In genomic region chr18:68713131-68713530, GRCh38 we compare ENCODE assay signal across 10 cellular contexts. TPM values are rescaled to one million over a fixed set of nuclear protein-coding genes. Genes with fewer than 3 reads are reported as not detected.
DNase-seq lines count a peak whose midpoint lies in the region; ATAC-seq and TF ChIP-seq lines count a peak whose summit lies in the region.
"Had no signal": no experiment of that assay in that cellular context is flagged by ENCODE, and none has a peak within 500 bp of the region (broad histone marks: within the 10 kb centered on the region; RNA-seq: fewer than 3 reads in every experiment).

No MANE protein-coding gene starts in this region.

- H3K9ac ChIP-seq in mesendoderm (ENCODE audit: low read length) = peak overlapping the region; percentile 34

- H3K79me2 ChIP-seq in mesendoderm (ENCODE audit: control insufficient read depth, insufficient read depth, low read length) = peaks cover 16% of the 10 kb centered on the region

- H2BK5ac ChIP-seq in mesendoderm (ENCODE audit: low read length) = no peak overlapping the region

- POLR2A ChIA-PET in CD8-positive, alpha-beta memory T cell (lab: Charles Lee) = no interaction called here

- H3K4me1 Mint-ChIP-seq in CD8-positive, alpha-beta memory T cell = peaks cover 56 to 74% (median 72%) of the 10 kb centered on the region in 3 donors
- peaks cover 24% of the 10 kb centered on the region for H3K4me1 Mint-ChIP-seq in activated T-helper 17 cell treated with anti-CD3 and anti-CD28 coated beads, Interleukin-2, amount 50 U/mL, for 72 hours

- TF ChIP-seq POLR2A in gastroesophageal sphincter (IDR thresholded peaks at IDR 0.05) = no peak

- H3K4me1 ChIP-seq in CD8-positive, alpha-beta memory T cell (ENCODE audit: insufficient read depth, low read length) = peaks cover 31% of the 10 kb centered on the region
- H3K4me1 ChIP-seq in mesendoderm (ENCODE audit: control insufficient read depth, low read depth, low read length) (peaks cover 2% of the 10 kb centered on the region), gastroesophageal sphincter (peaks cover 3 to 33% (median 4%) of the 10 kb centered on the region in 3 donors)

- no peaks in the 10 kb centered on the region for H3K27me3 ChIP-seq in CD8-positive, alpha-beta memory T cell (ENCODE audit: insufficient read depth, low read length, poor library complexity, severe bottlenecking)
- no peaks in the 10 kb centered on the region for H3K27me3 ChIP-seq in mesendoderm (ENCODE audit: insufficient read depth, low read length, poor library complexity)
- no peaks in the 10 kb centered on the region for H3K27me3 ChIP-seq in gastroesophageal sphincter

- H3K23ac ChIP-seq in mesendoderm (ENCODE audit: low read length) = no peak overlapping the region

- no peaks in the 10 kb centered on the region for H3K27me3 Mint-ChIP-seq in CD8-positive, alpha-beta memory T cell
- no peaks in the 10 kb centered on the region for H3K27me3 Mint-ChIP-seq in activated T-helper 17 cell treated with anti-CD3 and anti-CD28 coated beads, Interleukin-2, amount 50 U/mL, for 72 hours

- no CpG with 5 or more reads among the region's 4 CpGs for WGBS in mesendoderm (ENCODE audit: extremely low coverage, insufficient coverage, low lambda C conversion rate)
- WGBS in gastroesophageal sphincter (ENCODE audit: low coverage in 1 of 2), 2 donors = 60 to 65% methylated on average over 2 to 4 of the region's 4 CpGs

- H3K56ac ChIP-seq in mesendoderm (ENCODE audit: low read length) = no peak overlapping the region

- peak; percentile 25 for ATAC-seq in GM21737 (IDR thresholded peaks at IDR 0.05; ENCODE audit: unreplicated experiment)
- no peak for ATAC-seq in activated T-helper 17 cell treated with anti-CD3 and anti-CD28 coated beads, Interleukin-2, amount 50 U/mL, for 72 hours (replicated peaks)
- ATAC-seq in gastroesophageal sphincter = no peak
- ATAC-seq in left lobe of liver = no peak
- ATAC-seq: left ventricle myocardium superior had no signal

- H3K4me2 ChIP-seq in mesendoderm (ENCODE audit: low read length) = no peak overlapping the region

- no peak overlapping the region for H2BK120ac ChIP-seq in mesendoderm (ENCODE audit: low read depth, low read length)

- DNase-seq in CD8-positive, alpha-beta memory T cell = no peak
- DNase-seq in mesendoderm = peak; percentile 49
- DNase-seq in NCI-H2227 treated with DMSO at 0.1 percent for 48 hours (lab: John Stamatoyannopoulos, UW) = no peak
- no peak for DNase-seq in superior temporal gyrus (ENCODE audit: extremely low spot score)
- DNase-seq in left lobe of liver (ENCODE audit: low spot score) = no peak
- DNase-seq: left ventricle myocardium superior, NCI-H1105 treated with DMSO at 0.1 percent for 48 hours had no signal

- no peak overlapping the region for H3K4ac ChIP-seq in mesendoderm (ENCODE audit: low read depth, low read length)

- no peak overlapping the region for H4K5ac ChIP-seq in mesendoderm (ENCODE audit: low read length)

- H2AK5ac ChIP-seq in mesendoderm (ENCODE audit: low read length) = no peak overlapping the region

- H3K36me3 ChIP-seq in CD8-positive, alpha-beta memory T cell (ENCODE audit: insufficient read depth, low read length) = peaks cover 26% of the 10 kb centered on the region
- no peaks in the 10 kb centered on the region for H3K36me3 ChIP-seq in mesendoderm (ENCODE audit: control insufficient read depth, insufficient read depth, low read length)
- H3K36me3 ChIP-seq in gastroesophageal sphincter = peaks cover 7 to 41% of the 10 kb centered on the region in 2 donors

- H3K36me3 Mint-ChIP-seq in CD8-positive, alpha-beta memory T cell = peaks cover 0 to 59% (median 13%) of the 10 kb centered on the region in 3 donors
- peaks cover 60% of the 10 kb centered on the region for H3K36me3 Mint-ChIP-seq in activated T-helper 17 cell treated with anti-CD3 and anti-CD28 coated beads, Interleukin-2, amount 50 U/mL, for 72 hours (ENCODE audit: low read depth)

- no peak for TF ChIP-seq EP300 in gastroesophageal sphincter (IDR thresholded peaks at IDR 0.05)

- no peak for TF ChIP-seq CTCF in gastroesophageal sphincter (IDR thresholded peaks at IDR 0.05)

- H3K27ac ChIP-seq in CD8-positive, alpha-beta memory T cell (ENCODE audit: low read depth, low read length) = no peak overlapping the region
- H3K27ac ChIP-seq in mesendoderm (ENCODE audit: low read depth, low read length) (no peak overlapping the region), gastroesophageal sphincter (no peak overlapping the region)

- H3K4me3 ChIP-seq in CD8-positive, alpha-beta memory T cell (ENCODE audit: low read length) = no peak overlapping the region
- no peak overlapping the region for H3K4me3 ChIP-seq in mesendoderm (ENCODE audit: low read length)
- no peak overlapping the region for H3K4me3 ChIP-seq in gastroesophageal sphincter

- no peak overlapping the region for H2BK15ac ChIP-seq in mesendoderm (replicated peaks; ENCODE audit: low read depth)

- H3K27ac Mint-ChIP-seq in CD8-positive, alpha-beta memory T cell = peak overlapping the region in 7 of 8 donors; percentile 47 to 79 (median 66)
- peak overlapping the region; percentile 83 for H3K27ac Mint-ChIP-seq in activated T-helper 17 cell treated with anti-CD3 and anti-CD28 coated beads, Interleukin-2, amount 50 U/mL, for 72 hours

- no peaks in the 10 kb centered on the region for H3K9me3 ChIP-seq in CD8-positive, alpha-beta memory T cell (ENCODE audit: low read length)
- no peaks in the 10 kb centered on the region for H3K9me3 ChIP-seq in gastroesophageal sphincter

- CTCF ChIA-PET in CD8-positive, alpha-beta memory T cell (lab: Charles Lee) = no interaction called here

- no peak overlapping the region for H4K8ac ChIP-seq in mesendoderm (ENCODE audit: low read depth, low read length)

- no peaks in the 10 kb centered on the region for H3K9me3 Mint-ChIP-seq in CD8-positive, alpha-beta memory T cell
- no peaks in the 10 kb centered on the region for H3K9me3 Mint-ChIP-seq in activated T-helper 17 cell treated with anti-CD3 and anti-CD28 coated beads, Interleukin-2, amount 50 U/mL, for 72 hours

- peak overlapping the region; percentile 62 to 100 (median 80) for H3K4me3 Mint-ChIP-seq in CD8-positive, alpha-beta memory T cell
- peak overlapping the region; percentile 93 for H3K4me3 Mint-ChIP-seq in activated T-helper 17 cell treated with anti-CD3 and anti-CD28 coated beads, Interleukin-2, amount 50 U/mL, for 72 hours

- H3K18ac ChIP-seq in mesendoderm (ENCODE audit: low read length) = no peak overlapping the region

- H3K79me1 ChIP-seq in mesendoderm (ENCODE audit: low read length) = peaks cover 17% of the 10 kb centered on the region

RNA-seq across cellular contexts. Expression of gene TMX3, which starts 1.8 kb away (rescaled TPM):
- 10 to 100 TPM; 39.6 to 46.6 TPM for total RNA-seq in CD8-positive, alpha-beta memory T cell
- 27.3 TPM for polyA plus RNA-seq in CD8-positive, alpha-beta memory T cell
- 10 to 100 TPM; 43.3 to 56.4 TPM for total RNA-seq in activated T-helper 17 cell treated with anti-CD3 and anti-CD28 coated beads, Interleukin-2, amount 50 U/mL, for 72 hours
- polyA plus RNA-seq in mesendoderm (2013, experiment 1 of 2) = 18.9 TPM
- polyA plus RNA-seq in mesendoderm (2013, experiment 2 of 2) = 19.9 TPM
- total RNA-seq in gastroesophageal sphincter (10 to 100 TPM; 30.5 to 43.3 (median 33.3) TPM), left lobe of liver (15.6 TPM)
